In genomic region chr11:61972796-61973602, GRCh38 we compare ENCODE assay signal across 8 cellular contexts. TPM values are rescaled to one million over a fixed set of nuclear protein-coding genes. Genes with fewer than 3 reads are reported as not detected.
A peak's percentile ranks its signal among the peaks of the same experiment; 100 is the strongest.
DNase-seq lines count a peak whose midpoint lies in the region; ATAC-seq and TF ChIP-seq lines count a peak whose summit lies in the region.

No MANE protein-coding gene starts in this region.

- TF ChIP-seq POLR2A in body of pancreas (IDR thresholded peaks at IDR 0.05): peak in 2 of 3 donors; percentile 42 to 46

- peak overlapping the region; percentile 4 for H2AFZ ChIP-seq in ACC112 (ENCODE audit: low read length, unreplicated experiment)

- WGBS in body of pancreas, 2 donors: 16 to 22% methylated on average over 12 to 13 of the region's 13 CpGs
- WGBS in lung, 2 donors: 53 to 64% methylated on average over 13 of the region's 13 CpGs

- H3K27ac ChIP-seq in ACC112 (ENCODE audit: low read depth, low read length) (peak overlapping the region; percentile 100), HUES6 (ENCODE audit: low read depth, low read length) (peak overlapping the region; percentile 88; the same call in 1 of the 2 replicates), body of pancreas (peak overlapping the region; percentile 96 to 99 (median 98)), lung (ENCODE audit: low read depth in 1 of 2, low read length in 1 of 2) (peak overlapping the region; percentile 85 to 94), upper lobe of right lung (peak overlapping the region; percentile 98)
- H3K27ac ChIP-seq in effector memory CD4-positive, alpha-beta T cell (ENCODE audit: insufficient read depth, low read length, poor library complexity, severe bottlenecking): no peak overlapping the region

- ATAC-seq in body of pancreas (peak; percentile 36), lung (ENCODE audit: insufficient read depth, low FRiP score) (peak; percentile 8), upper lobe of right lung (peak; percentile 16)

- H3K4me3 ChIP-seq in ACC112 (ENCODE audit: low read depth, low read length) (peak overlapping the region; percentile 63; the same call in 1 of the 2 replicates), HUES6 (ENCODE audit: low read depth, low read length) (no peak overlapping the region), body of pancreas (no peak overlapping the region), lung (no peak overlapping the region), upper lobe of right lung (peak overlapping the region; percentile 17)
- no peak overlapping the region for H3K4me3 ChIP-seq in effector memory CD4-positive, alpha-beta T cell (ENCODE audit: insufficient read depth, low read depth, low read length, poor library complexity, severe bottlenecking)

- H3K9ac ChIP-seq in HUES6 (ENCODE audit: low read length): peak overlapping the region; percentile 55

- DNase-seq in body of pancreas (peak in 3 of 4 donors; percentile 62 to 72 (median 67)), lung (ENCODE audit: low spot score) (peak; percentile 58), upper lobe of right lung (peak; percentile 59), NCI-H2029 treated with DMSO at 0.1 percent for 48 hours (lab: John Stamatoyannopoulos, UW) (no peak), HK-2 (ENCODE audit: unreplicated experiment) (no peak)
- DNase-seq in effector memory CD4-positive, alpha-beta T cell: no peak

- H3K27me3 ChIP-seq in ACC112 (ENCODE audit: insufficient read depth, low read length) (no peaks in the 10 kb centered on the region), HUES6 (ENCODE audit: control insufficient read depth, insufficient read depth, low read length) (no peaks in the 10 kb centered on the region), body of pancreas (no peaks in the 10 kb centered on the region), lung (ENCODE audit: control insufficient read depth, insufficient read depth) (no peaks in the 10 kb centered on the region), upper lobe of right lung (no peaks in the 10 kb centered on the region)
- H3K27me3 ChIP-seq in effector memory CD4-positive, alpha-beta T cell (replicated peaks; ENCODE audit: control insufficient read depth, insufficient read depth, low read length, poor library complexity, severe bottlenecking): no peaks in the 10 kb centered on the region

- H3K79me2 ChIP-seq in ACC112 (ENCODE audit: control insufficient read depth, insufficient read depth, low read length, unreplicated experiment): peaks cover 10% of the 10 kb centered on the region

- peaks cover 52% of the 10 kb centered on the region for H3K4me1 ChIP-seq in ACC112 (ENCODE audit: control insufficient read depth, insufficient read depth, low read length, unreplicated experiment)
- peaks cover 50% of the 10 kb centered on the region for H3K4me1 ChIP-seq in HUES6 (ENCODE audit: control insufficient read depth, insufficient read depth, low read length)
- H3K4me1 ChIP-seq in body of pancreas: peaks cover 90% of the 10 kb centered on the region
- peaks cover 24 to 34% of the 10 kb centered on the region in 2 donors for H3K4me1 ChIP-seq in lung (ENCODE audit: control insufficient read depth in 2 of 2, insufficient read depth in 2 of 2, low read length in 2 of 2)
- H3K4me1 ChIP-seq in upper lobe of right lung: peaks cover 79% of the 10 kb centered on the region
- H3K4me1 ChIP-seq in effector memory CD4-positive, alpha-beta T cell (ENCODE audit: control insufficient read depth, insufficient read depth, low read length, poor library complexity, severe bottlenecking): peaks cover 5% of the 10 kb centered on the region

- TF ChIP-seq CTCF in body of pancreas (IDR thresholded peaks at IDR 0.05): no peak
- TF ChIP-seq CTCF in lung (IDR thresholded peaks at IDR 0.05; ENCODE audit: control extremely low read depth, extremely low read depth): no peak
- no peak for TF ChIP-seq CTCF in upper lobe of right lung (IDR thresholded peaks at IDR 0.05)

- no peaks in the 10 kb centered on the region for H3K9me3 ChIP-seq in HUES6 (ENCODE audit: control insufficient read depth, insufficient read depth, low read depth, low read length)
- no peaks in the 10 kb centered on the region for H3K9me3 ChIP-seq in body of pancreas
- no peaks in the 10 kb centered on the region for H3K9me3 ChIP-seq in lung (ENCODE audit: control insufficient read depth in 2 of 2, insufficient read depth in 1 of 2, low read length in 1 of 2)
- H3K9me3 ChIP-seq in upper lobe of right lung: no peaks in the 10 kb centered on the region
- H3K9me3 ChIP-seq in effector memory CD4-positive, alpha-beta T cell (ENCODE audit: control insufficient read depth, low read length): no peaks in the 10 kb centered on the region

- intact Hi-C loops in body of pancreas (cut with DNase I): no loop called here
- intact Hi-C loops in upper lobe of right lung (cut with DNase I): no loop called here

- H3K36me3 ChIP-seq in ACC112 (ENCODE audit: insufficient read depth, low read length) (no peaks in the 10 kb centered on the region), HUES6 (ENCODE audit: control insufficient read depth, insufficient read depth, low read length) (no peaks in the 10 kb centered on the region), body of pancreas (replicated peaks in 1 of 2; ENCODE audit: insufficient read depth in 1 of 2, low read depth in 2 of 2) (no peaks in the 10 kb centered on the region), lung (ENCODE audit: control insufficient read depth in 2 of 2, insufficient read depth in 2 of 2, low read length in 2 of 2) (no peaks in the 10 kb centered on the region), upper lobe of right lung (no peaks in the 10 kb centered on the region)
- H3K36me3 ChIP-seq in effector memory CD4-positive, alpha-beta T cell (ENCODE audit: control insufficient read depth, insufficient read depth, low read length): no peaks in the 10 kb centered on the region

RNA-seq across cellular contexts. Expression of gene FTH1, which starts 5.6 kb away (rescaled TPM):
- total RNA-seq in body of pancreas (1,000 to 10,000 TPM; 1,333 to 1,363 TPM), lung (1,000 to 10,000 TPM; 1,737 to 4,072 TPM), upper lobe of right lung (4,022 TPM)
- over 10,000 TPM in 1 of 2 donors, 1,000 to 10,000 TPM in 1; 6,299 to 24,273 TPM for polyA plus RNA-seq in lung

RNA-seq across cellular contexts. Expression of gene BEST1, which starts 22.8 kb away (rescaled TPM):
- total RNA-seq in body of pancreas: 1 to 10 TPM; 1.6 to 2.6 TPM
- total RNA-seq in lung: 10 to 100 TPM in 1 of 2 donors, 1 to 10 TPM in 1; 4.9 to 16.6 TPM
- polyA plus RNA-seq in lung: 10 to 100 TPM in 1 of 2 donors, 1 to 10 TPM in 1; 6.1 to 27.3 TPM
- 9.6 TPM for total RNA-seq in upper lobe of right lung

RNA-seq across cellular contexts. Expression of gene RAB3IL1, which starts 55.6 kb away (rescaled TPM):
- total RNA-seq in body of pancreas: 10 to 100 TPM in 1 of 2 donors, 1 to 10 TPM in 1; 5.4 to 11.5 TPM
- 10 to 100 TPM in 1 of 2 donors, 1 to 10 TPM in 1; 8.8 to 10.9 TPM for total RNA-seq in lung
- 10 to 100 TPM in 1 of 2 donors, 1 to 10 TPM in 1; 6.7 to 20.8 TPM for polyA plus RNA-seq in lung
- total RNA-seq in upper lobe of right lung: 10.6 TPM

Comparison
In these comparisons a context has a peak if more than half of its experiments do, and no peak if none do; other contexts are left out.
1. H3K4me3 ChIP-seq: peak in ACC112 (single experiment) and upper lobe of right lung (single experiment); none in HUES6 (single experiment), body of pancreas (0 of 2), lung (single experiment) and effector memory CD4-positive, alpha-beta T cell (single experiment).
2. DNase-seq: peak in body of pancreas (3 of 4), lung (single experiment) and upper lobe of right lung (single experiment); none in NCI-H2029 treated with DMSO at 0.1 percent for 48 hours (single experiment), effector memory CD4-positive, alpha-beta T cell (0 of 3) and HK-2 (single experiment).
3. Peak in every context shown above with its lines, with median percentiles within 50 percentile points of each other: ATAC-seq.